Comparison of ENCODE assay signal across 2 cellular contexts in the genomic region with DNA sequence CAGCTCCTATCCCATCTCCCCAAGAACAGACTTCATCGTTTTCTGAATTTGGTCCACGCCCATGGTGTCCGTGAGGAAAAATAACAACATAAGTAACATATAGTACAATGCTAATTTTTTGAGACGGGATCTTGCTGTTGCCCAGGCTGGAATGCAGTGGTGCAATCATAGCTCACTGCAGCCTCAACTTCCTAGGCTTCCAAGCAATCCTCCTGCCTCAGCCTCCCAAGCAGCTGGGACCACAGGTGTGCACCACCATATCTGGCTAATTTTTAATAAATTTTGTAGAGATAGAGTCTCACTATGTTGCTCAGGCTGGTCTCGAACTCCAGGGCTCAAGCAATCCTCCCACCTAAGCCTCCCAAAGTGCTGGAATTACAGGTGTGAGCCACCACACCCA. TPM values are rescaled to one million over a fixed set of nuclear protein-coding genes. Genes with fewer than 3 reads are reported as not detected.
"Had no signal": no experiment of that assay in that cellular context is flagged by ENCODE, and none has a peak within 500 bp of the region (broad histone marks: within the 10 kb centered on the region; RNA-seq: fewer than 3 reads in every experiment).

No MANE protein-coding gene starts in this region.

RNA-seq across cellular contexts. Expression of gene GNG7, which starts 23.5 kb away (rescaled TPM):
- total RNA-seq: NCI-H460, SJCRH30 had no signal

RNA-seq across cellular contexts. Expression of gene DIRAS1, which starts 42.2 kb away (rescaled TPM):
- total RNA-seq: SJCRH30 had no signal
